8 cellular contexts compared by ENCODE assay signal in genomic region chr13:73754727-73755292, GRCh38.
DNase-seq lines count a peak whose midpoint lies in the region; ATAC-seq and TF ChIP-seq lines count a peak whose summit lies in the region.

No MANE protein-coding gene starts in this region.

- CTCF ChIA-PET in BJ (lab: Yijun Ruan, JAX): interaction anchor here (1.5 to 1.9 kb wide), 3 partner anchors 36 to 1465 kb away, joined by 3 to 6 read pairs (median 6); no protein-coding TSS in a partner anchor
- CTCF ChIA-PET in activated CD4-positive, alpha-beta memory T cell treated with anti-CD3 and anti-CD28 coated beads for 36 hours (lab: Charles Lee): interaction anchor here (0.6 to 2.5 kb wide), 10 partner anchors 8 to 1465 kb away, joined by 3 to 19 read pairs (median 4); no protein-coding TSS in a partner anchor

- H3K4me1 Mint-ChIP-seq in glutamatergic neuron (ENCODE audit: low read depth, unreplicated experiment): peaks cover 11% of the 10 kb centered on the region
- peaks cover 30% of the 10 kb centered on the region for H3K4me1 Mint-ChIP-seq in activated CD4-positive, alpha-beta memory T cell treated with anti-CD3 and anti-CD28 coated beads for 36 hours (ENCODE audit: low read depth)

- DNase-seq in BJ (ENCODE audit: low read depth) (no peak), GM13977 (ENCODE audit: low spot score) (peak; percentile 15), NCI-H2107 (lab: John Stamatoyannopoulos, UW) (peak; percentile 42), WERI-Rb-1 (peak; percentile 20), glutamatergic neuron (no peak), putamen (ENCODE audit: low spot score) (peak; percentile 48)
- no peak for DNase-seq in activated CD4-positive, alpha-beta memory T cell treated with anti-CD3 and anti-CD28 coated beads for 36 hours

- H3K27ac ChIP-seq in WERI-Rb-1: no peak overlapping the region

- peaks cover 7% of the 10 kb centered on the region for H3K9me3 Mint-ChIP-seq in glutamatergic neuron (ENCODE audit: unreplicated experiment)
- no peaks in the 10 kb centered on the region for H3K9me3 Mint-ChIP-seq in activated CD4-positive, alpha-beta memory T cell treated with anti-CD3 and anti-CD28 coated beads for 36 hours

- TF ChIP-seq CTCF in BJ (IDR thresholded peaks at IDR 0.05; ENCODE audit: insufficient read depth, low read depth, low read length) (peak; percentile 64), GM13977 (IDR thresholded peaks at IDR 0.05; ENCODE audit: extremely low read depth, insufficient read depth, missing control alignments) (peak; percentile 65), WERI-Rb-1 (IDR thresholded peaks at IDR 0.05; ENCODE audit: low read depth, low read length) (peak; percentile 38), glutamatergic neuron (IDR thresholded peaks at IDR 0.05; ENCODE audit: partially characterized antibody, unreplicated experiment) (peak; percentile 84)

- intact Hi-C loops in activated CD4-positive, alpha-beta memory T cell treated with anti-CD3 and anti-CD28 coated beads for 36 hours (cut with micrococcal nuclease): loop anchor here (1.0 to 10.0 kb wide), 2 partner anchors 532 to 1460 kb away; no protein-coding TSS in a partner anchor

- POLR2A ChIA-PET in BJ (lab: Charles Lee): no interaction called here
- POLR2A ChIA-PET in activated CD4-positive, alpha-beta memory T cell treated with anti-CD3 and anti-CD28 coated beads for 36 hours (lab: Charles Lee): interaction anchor here (0.7 kb wide), 1 partner anchor 695 kb away, joined by 4 read pairs; no protein-coding TSS in a partner anchor

- no peak overlapping the region for H3K4me3 ChIP-seq in BJ (ENCODE audit: low read depth, low read length)
- H3K4me3 ChIP-seq in WERI-Rb-1 (ENCODE audit: low read depth, low read length): no peak overlapping the region

- H3K27me3 ChIP-seq in BJ (ENCODE audit: control insufficient read depth, insufficient read depth, low read length) (no peaks in the 10 kb centered on the region), WERI-Rb-1 (ENCODE audit: insufficient read depth, low read depth, severe bottlenecking) (no peaks in the 10 kb centered on the region)

- peak; percentile 67 for ATAC-seq in HG02981 (IDR thresholded peaks at IDR 0.05; ENCODE audit: unreplicated experiment)

- no peaks in the 10 kb centered on the region for H3K36me3 Mint-ChIP-seq in glutamatergic neuron (ENCODE audit: unreplicated experiment)
- H3K36me3 Mint-ChIP-seq in activated CD4-positive, alpha-beta memory T cell treated with anti-CD3 and anti-CD28 coated beads for 36 hours: peaks cover 11% of the 10 kb centered on the region

- H3K9me3 ChIP-seq in WERI-Rb-1 (ENCODE audit: severe bottlenecking): no peaks in the 10 kb centered on the region

- no peaks in the 10 kb centered on the region for H3K36me3 ChIP-seq in BJ (ENCODE audit: control insufficient read depth, insufficient read depth, low read length)
- H3K36me3 ChIP-seq in WERI-Rb-1: no peaks in the 10 kb centered on the region

- in situ Hi-C loops in GM13977 (cut with MboI; ENCODE audit: low pct_unique_long_range_greater_than_20kb, low sequenced_read_pairs, unreplicated experiment): no loop called here

- H3K27me3 Mint-ChIP-seq in glutamatergic neuron (ENCODE audit: unreplicated experiment): peaks cover 4% of the 10 kb centered on the region
- H3K27me3 Mint-ChIP-seq in activated CD4-positive, alpha-beta memory T cell treated with anti-CD3 and anti-CD28 coated beads for 36 hours: no peaks in the 10 kb centered on the region

- no peak overlapping the region for H3K4me3 Mint-ChIP-seq in glutamatergic neuron (ENCODE audit: unreplicated experiment)
- no peak overlapping the region for H3K4me3 Mint-ChIP-seq in activated CD4-positive, alpha-beta memory T cell treated with anti-CD3 and anti-CD28 coated beads for 36 hours

- H3K27ac Mint-ChIP-seq in glutamatergic neuron (ENCODE audit: unreplicated experiment): no peak overlapping the region
- no peak overlapping the region for H3K27ac Mint-ChIP-seq in activated CD4-positive, alpha-beta memory T cell treated with anti-CD3 and anti-CD28 coated beads for 36 hours

Comparison
In these comparisons a context has a peak if more than half of its experiments do, and no peak if none do; other contexts are left out.
1. DNase-seq: peak in GM13977 (single experiment), NCI-H2107 (single experiment), WERI-Rb-1 (single experiment) and putamen (single experiment); none in BJ (single experiment), glutamatergic neuron (single experiment) and activated CD4-positive, alpha-beta memory T cell treated with anti-CD3 and anti-CD28 coated beads for 36 hours (single experiment).
2. Peak in every context shown above with its lines, with median percentiles within 50 percentile points of each other: CTCF ChIP-seq.